In the genomic region with DNA sequence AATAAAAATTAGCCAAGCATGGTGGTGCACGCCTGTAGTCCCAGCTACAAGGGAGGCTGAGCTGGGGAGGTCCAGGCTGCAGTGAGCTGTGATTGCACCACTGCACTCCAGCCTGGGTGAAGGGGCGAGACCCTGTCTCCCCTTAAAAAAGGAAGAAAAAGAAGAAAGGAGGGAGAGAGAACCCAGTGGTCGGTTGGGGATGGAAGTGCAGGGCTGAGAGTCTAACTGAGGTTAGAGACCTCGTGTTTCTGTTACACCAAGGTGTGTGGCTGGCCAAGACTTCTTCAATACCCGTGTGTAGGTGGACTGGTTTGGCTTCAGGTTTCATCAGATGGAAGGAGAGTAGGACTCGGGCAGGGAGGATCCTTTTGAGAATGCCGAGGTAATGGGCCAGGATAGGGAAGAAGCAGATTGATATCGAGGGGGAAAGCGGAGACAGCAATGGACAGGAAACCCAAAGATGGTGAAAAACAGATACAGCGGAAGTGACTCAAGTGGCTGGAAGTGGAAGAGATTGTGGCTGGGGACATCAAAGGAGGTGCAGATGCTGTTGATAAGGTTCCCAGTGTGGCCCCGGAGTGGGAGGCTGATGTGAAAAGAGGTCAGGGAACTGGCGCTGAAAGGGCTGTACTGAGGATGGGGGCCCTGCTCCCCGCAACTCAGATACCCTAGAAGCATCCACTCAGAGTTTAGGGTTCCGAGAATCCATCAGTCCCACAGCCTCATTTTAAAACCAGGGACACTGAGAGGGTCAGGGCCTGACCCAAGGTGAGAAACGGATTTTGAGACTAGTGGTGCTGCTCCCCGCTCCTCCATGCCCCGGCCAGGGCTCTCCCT, we compare ENCODE assay signal across 8 cellular contexts. TPM values are rescaled to one million over a fixed set of nuclear protein-coding genes. Genes with fewer than 3 reads are reported as not detected.
DNase-seq lines count a peak whose midpoint lies in the region; ATAC-seq and TF ChIP-seq lines count a peak whose summit lies in the region.

No MANE protein-coding gene starts in this region.

- no peaks in the 10 kb centered on the region for H3K36me3 Mint-ChIP-seq in activated B cell treated with CpG ODN at 0.5 μM for 24 hours (ENCODE audit: low read depth)

- DNase-seq in ELF-1 (ENCODE audit: low read depth, low spot score) = peak; percentile 29
- DNase-seq in activated B cell treated with CpG ODN at 0.5 μM for 24 hours = no peak
- DNase-seq in spleen = no peak
- no peak for DNase-seq in NCI-H526 treated with DMSO at 0.1 percent for 48 hours (lab: John Stamatoyannopoulos, UW)
- no peak for DNase-seq in foreskin melanocyte
- no peak for DNase-seq in NCI-H146 treated with DMSO at 0.1 percent for 48 hours (lab: John Stamatoyannopoulos, UW; ENCODE audit: unreplicated experiment)

- H3K36me3 ChIP-seq in duodenal mucosa (ENCODE audit: control insufficient read depth in 1 of 2, insufficient read depth in 2 of 2, low read length in 2 of 2) (no peaks in the 10 kb centered on the region), spleen (no peaks in the 10 kb centered on the region)

- no peaks in the 10 kb centered on the region for H3K9me3 ChIP-seq in duodenal mucosa (ENCODE audit: control insufficient read depth in 1 of 2, low read length in 2 of 2)
- no peaks in the 10 kb centered on the region for H3K9me3 ChIP-seq in spleen

- POLR2A ChIA-PET in activated B cell treated with CpG ODN at 0.5 μM for 24 hours (lab: Charles Lee) = no interaction called here

- peak overlapping the region; percentile 56 for H3K4me3 Mint-ChIP-seq in activated B cell treated with CpG ODN at 0.5 μM for 24 hours

- H3K4me1 ChIP-seq in duodenal mucosa (ENCODE audit: control insufficient read depth in 1 of 2, insufficient read depth in 2 of 2, low read length in 2 of 2) (peaks cover 16 to 22% of the 10 kb centered on the region in 2 donors), spleen (peaks cover 0 to 44% (median 22%) of the 10 kb centered on the region in 6 donors)

- ATAC-seq in activated B cell treated with CpG ODN at 0.5 μM for 24 hours (ENCODE audit: low read depth) (peak; percentile 32), HG03571 (IDR thresholded peaks at IDR 0.05; ENCODE audit: unreplicated experiment) (no peak)

- TF ChIP-seq POLR2A in spleen (IDR thresholded peaks at IDR 0.05) = no peak

- H3K4me3 ChIP-seq in duodenal mucosa (ENCODE audit: low read depth in 1 of 2, low read length in 2 of 2) (peak overlapping the region; percentile 12 to 27), spleen (peak overlapping the region in 7 of 8 donors; percentile 11 to 68 (median 37))

- WGBS in spleen, 5 donors = 31 to 42% (median 33%) methylated on average over 16 to 17 of the region's 17 CpGs

- peaks cover 43% of the 10 kb centered on the region for H3K27me3 Mint-ChIP-seq in activated B cell treated with CpG ODN at 0.5 μM for 24 hours

- H3K9ac ChIP-seq in duodenal mucosa (ENCODE audit: low read depth in 1 of 2, low read length in 2 of 2) = no peak overlapping the region

- TF ChIP-seq CTCF in activated B cell treated with CpG ODN at 0.5 μM for 24 hours (IDR thresholded peaks at IDR 0.05) = no peak
- no peak for TF ChIP-seq CTCF in spleen (IDR thresholded peaks at IDR 0.05 in 8 of 11, conservative IDR thresholded peaks at IDR 0.05 in 3 of 11)

- CTCF ChIA-PET in activated B cell treated with CpG ODN at 0.5 μM for 24 hours (lab: Charles Lee) = no interaction called here

- H3K27me3 ChIP-seq in duodenal mucosa (ENCODE audit: control insufficient read depth in 1 of 2, insufficient read depth in 2 of 2, low read length in 2 of 2) = no peaks in the 10 kb centered on the region
- peaks cover 0 to 57% (median 22%) of the 10 kb centered on the region in 7 donors for H3K27me3 ChIP-seq in spleen (replicated peaks in 1 of 7)

- H3K9me3 Mint-ChIP-seq in activated B cell treated with CpG ODN at 0.5 μM for 24 hours = no peaks in the 10 kb centered on the region

- H3K27ac ChIP-seq in duodenal mucosa (ENCODE audit: low read depth, low read length) (no peak overlapping the region), spleen (peak overlapping the region in 3 of 8 donors; percentile 53 to 59 (median 59))

- intact Hi-C loops in activated B cell treated with CpG ODN at 0.5 μM for 24 hours (cut with micrococcal nuclease) = loop anchor here (2.0 kb wide), 1 partner anchor 14 kb away; no protein-coding TSS in a partner anchor
- intact Hi-C loops in spleen (cut with DNase I; ENCODE audit: low total_unique reads) = no loop called here

- peak overlapping the region; percentile 1 for H3K27ac Mint-ChIP-seq in activated B cell treated with CpG ODN at 0.5 μM for 24 hours

- H3K4me1 Mint-ChIP-seq in activated B cell treated with CpG ODN at 0.5 μM for 24 hours = peaks cover 17% of the 10 kb centered on the region

RNA-seq across cellular contexts. Expression of a gene that starts 0.7 kb away (rescaled TPM):
- total RNA-seq in activated B cell treated with CpG ODN at 0.5 μM for 24 hours (0.04 and 0.05 TPM in 2 replicates), spleen (under 1 TPM; 0.15 to 0.26 (median 0.19) TPM)
- polyA plus RNA-seq in spleen = under 1 TPM; 0.07 to 0.18 (median 0.10) TPM

RNA-seq across cellular contexts. Expression of a gene that starts 1.1 kb away (rescaled TPM):
- not detected in 2 replicates for total RNA-seq in activated B cell treated with CpG ODN at 0.5 μM for 24 hours
- total RNA-seq in spleen = under 1 TPM in 1 of 7 donors, not detected in 6; 0.17 TPM
- polyA plus RNA-seq in spleen = not detected

RNA-seq across cellular contexts. Expression of a gene that starts 46.1 kb away (rescaled TPM):
- total RNA-seq in activated B cell treated with CpG ODN at 0.5 μM for 24 hours = not detected in 2 replicates
- not detected for total RNA-seq in spleen
- not detected for polyA plus RNA-seq in spleen
